27 cellular contexts compared by ENCODE assay signal in the genomic region with DNA sequence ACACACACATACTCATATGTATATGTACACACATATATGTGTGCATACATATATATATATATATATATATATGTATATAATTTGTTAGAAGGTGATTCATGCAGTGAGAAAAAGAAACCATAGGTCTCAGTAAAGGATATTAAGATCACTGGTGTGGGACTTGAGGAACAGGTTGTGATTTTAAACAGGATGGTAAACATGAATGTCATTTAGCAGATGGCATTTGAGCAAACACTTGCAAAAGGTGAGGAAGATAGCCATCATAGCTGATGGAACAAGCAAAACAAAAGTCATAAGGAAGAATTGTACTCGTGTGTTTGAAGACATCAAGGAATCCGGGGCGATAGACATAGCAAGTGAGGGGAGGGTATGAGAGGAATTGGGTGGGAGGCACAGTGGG.
"Had no signal": no experiment of that assay in that cellular context is flagged by ENCODE, and none has a peak within 500 bp of the region (broad histone marks: within the 10 kb centered on the region; RNA-seq: fewer than 3 reads in every experiment).

No MANE protein-coding gene starts in this region.

- H3K9me3 ChIP-seq: ascending aorta, breast epithelium, colonic mucosa, esophagus squamous epithelium, gastroesophageal sphincter had no signal

- DNase-seq: activated CD4-positive, alpha-beta memory T cell treated with anti-CD3 and anti-CD28 coated beads, Interleukin-2, amount 10 ng/mL, durations not matched to agents 7 days and 5 days; activated CD4-positive, alpha-beta T cell treated with anti-CD3 and anti-CD28 coated beads for 36 hours; activated CD4-positive, alpha-beta T cell treated with anti-CD3 and anti-CD28 coated beads, Interleukin-2, amount 10 ng/mL, durations not matched to agents 24 days and 14 days; activated CD4-positive, alpha-beta T cell treated with anti-CD3 and anti-CD28 coated beads, Interleukin-2, amount 50 U/mL, for 4 hours; activated CD4-positive, CD25-positive, alpha-beta regulatory T cell; activated CD4-positive, CD25-positive, alpha-beta regulatory T cell treated with anti-CD3 and anti-CD28 coated beads, Interleukin-2, amount 50 U/mL, for 72 hours; activated CD8-positive, alpha-beta memory T cell treated with anti-CD3 and anti-CD28 coated beads, Interleukin-2, amount 50 U/mL, for 48 hours; activated gamma-delta T cell; activated naive CD4-positive, alpha-beta T cell; activated naive CD4-positive, alpha-beta T cell treated with anti-CD3 and anti-CD28 coated beads, Interleukin-2, amount 10 ng/mL, durations not matched to agents 7 days and 5 days; activated naive CD8-positive, alpha-beta T cell treated with anti-CD3 and anti-CD28 coated beads, Interleukin-2, amount 10 ng/mL, durations not matched to agents 7 days and 5 days; activated T-cell treated with anti-CD3 and anti-CD28 coated beads for 4 hours; activated T-cell treated with anti-CD3 and anti-CD28 coated beads, Interleukin-2, amount 50 U/mL, for 24 hours; activated T-cell treated with anti-CD3 and anti-CD28 coated beads, Interleukin-2, amount 50 U/mL, for 72 hours; central memory CD4-positive, alpha-beta T cell; cerebellar nuclear complex; colonic mucosa; effector CD8-positive, alpha-beta T cell; esophagus squamous epithelium; heart right ventricle; T-helper 17 cell; T1000 had no signal

- H3K27me3 ChIP-seq: ascending aorta, breast epithelium, cardiac muscle cell, colonic mucosa, esophagus squamous epithelium, gastroesophageal sphincter, heart right ventricle had no signal

- H3K27ac ChIP-seq: ascending aorta, breast epithelium, cardiac muscle cell, colonic mucosa, epithelial cell of prostate, esophagus squamous epithelium, gastroesophageal sphincter, heart right ventricle had no signal

- H3K36me3 ChIP-seq: ascending aorta, breast epithelium, cardiac muscle cell, colonic mucosa, esophagus squamous epithelium, gastroesophageal sphincter, heart right ventricle had no signal

- H3K4me3 ChIP-seq: ascending aorta, breast epithelium, cardiac muscle cell, colonic mucosa, esophagus squamous epithelium, gastroesophageal sphincter, heart right ventricle had no signal
